In the genomic region with DNA sequence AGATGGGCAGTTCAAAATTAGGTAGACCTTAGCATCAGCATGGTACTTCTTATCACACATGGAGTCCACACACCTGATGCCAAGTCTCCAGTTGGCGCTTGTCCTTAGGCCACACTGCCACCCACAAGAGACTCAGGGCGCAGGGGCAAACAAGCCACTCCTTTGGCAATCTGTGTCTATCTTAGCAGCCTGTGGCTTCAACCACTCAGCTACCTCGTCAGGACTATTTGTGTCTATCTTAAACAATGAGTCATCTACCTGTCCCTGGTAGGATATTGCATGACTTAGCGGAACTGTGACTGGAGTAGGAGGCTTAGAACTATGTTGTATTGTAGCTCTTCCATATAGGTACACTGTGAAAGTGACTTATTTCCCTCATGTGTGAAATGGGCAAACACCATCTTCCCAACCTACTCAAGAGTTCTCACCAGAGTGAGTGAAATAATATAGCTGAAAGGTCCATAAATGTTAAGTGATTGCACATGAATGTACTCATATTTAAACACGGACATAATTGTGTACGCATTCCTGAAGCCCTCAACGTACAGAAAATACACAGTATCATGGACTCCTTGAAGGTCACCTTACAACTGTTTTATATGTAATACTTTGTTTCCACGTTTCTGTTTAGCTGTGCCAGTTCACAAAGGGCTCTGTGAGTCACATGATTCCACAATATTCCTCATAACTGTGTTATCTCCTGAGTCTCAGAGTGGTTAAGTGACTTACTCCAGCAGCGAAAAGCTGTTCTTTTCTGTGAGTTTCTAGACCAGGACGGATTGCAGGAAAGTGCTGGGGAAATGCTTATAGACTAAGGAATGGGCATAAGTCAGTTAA, we compare ENCODE assay signal across 8 cellular contexts. TPM values are rescaled to one million over a fixed set of nuclear protein-coding genes. Genes with fewer than 3 reads are reported as not detected.
DNase-seq lines count a peak whose midpoint lies in the region; ATAC-seq and TF ChIP-seq lines count a peak whose summit lies in the region.

No MANE protein-coding gene starts in this region.

- H3K27me3 Mint-ChIP-seq in activated T-helper 1 cell treated with anti-CD3 and anti-CD28 coated beads, Interleukin-12 subunit alpha, Interleukin-12 subunit beta, Interleukin-2, Interleukin-4 antibody, amounts not matched to agents 30 ng/mL and 10 ng/mL and 1 ng/mL, durations not matched to agents 14 hours and 24 hours and 36 hours (ENCODE audit: insufficient read depth) = no peaks in the 10 kb centered on the region

- H3K27ac Mint-ChIP-seq in activated T-helper 1 cell treated with anti-CD3 and anti-CD28 coated beads, Interleukin-12 subunit alpha, Interleukin-12 subunit beta, Interleukin-2, Interleukin-4 antibody, amounts not matched to agents 30 ng/mL and 10 ng/mL and 1 ng/mL, durations not matched to agents 14 hours and 24 hours and 36 hours = peak overlapping the region; percentile 91

- H3K36me3 ChIP-seq in BE2C (peaks cover 53% of the 10 kb centered on the region), HUES64 (ENCODE audit: insufficient read depth, low read length) (peaks cover 56% of the 10 kb centered on the region), skeletal muscle satellite cell (ENCODE audit: insufficient read depth, low read length) (peaks cover 44% of the 10 kb centered on the region)

- peaks cover 46% of the 10 kb centered on the region for H3K36me3 Mint-ChIP-seq in activated T-helper 1 cell treated with anti-CD3 and anti-CD28 coated beads, Interleukin-12 subunit alpha, Interleukin-12 subunit beta, Interleukin-2, Interleukin-4 antibody, amounts not matched to agents 30 ng/mL and 10 ng/mL and 1 ng/mL, durations not matched to agents 14 hours and 24 hours and 36 hours (ENCODE audit: low read depth)

- H3K9me3 ChIP-seq in BE2C = no peaks in the 10 kb centered on the region
- no peaks in the 10 kb centered on the region for H3K9me3 ChIP-seq in HUES64 (ENCODE audit: insufficient read depth, low read depth, low read length)
- no peaks in the 10 kb centered on the region for H3K9me3 ChIP-seq in skeletal muscle satellite cell (replicated peaks; ENCODE audit: low read length)

- intact Hi-C loops in activated T-helper 1 cell treated with anti-CD3 and anti-CD28 coated beads, Interleukin-12 subunit alpha, Interleukin-12 subunit beta, Interleukin-2, Interleukin-4 antibody, amounts not matched to agents 30 ng/mL and 10 ng/mL and 1 ng/mL, durations not matched to agents 14 hours and 24 hours and 36 hours (cut with micrococcal nuclease) = loop anchor here (2.0 kb wide), 1 partner anchor 95 kb away; no protein-coding TSS in a partner anchor

- H3K4me1 Mint-ChIP-seq in activated T-helper 1 cell treated with anti-CD3 and anti-CD28 coated beads, Interleukin-12 subunit alpha, Interleukin-12 subunit beta, Interleukin-2, Interleukin-4 antibody, amounts not matched to agents 30 ng/mL and 10 ng/mL and 1 ng/mL, durations not matched to agents 14 hours and 24 hours and 36 hours (ENCODE audit: low read depth) = peaks cover 38% of the 10 kb centered on the region

- DNase-seq in BE2C (no peak), hepatic stellate cell (ENCODE audit: low spot score) (peak; percentile 36), C1 segment of cervical spinal cord (lab: John Stamatoyannopoulos, UW) (no peak), NCI-H510A (lab: John Stamatoyannopoulos, UW) (no peak)
- no peak for DNase-seq in activated T-helper 1 cell treated with anti-CD3 and anti-CD28 coated beads, Interleukin-12 subunit alpha, Interleukin-12 subunit beta, Interleukin-2, Interleukin-4 antibody, amounts not matched to agents 30 ng/mL and 10 ng/mL and 1 ng/mL, durations not matched to agents 14 hours and 24 hours and 36 hours (ENCODE audit: low spot score)

- H3K4me3 ChIP-seq in BE2C (ENCODE audit: low read depth, low read length) = peak overlapping the region; percentile 98
- peak overlapping the region; percentile 98 for H3K4me3 ChIP-seq in HUES64 (ENCODE audit: low read length)
- peak overlapping the region; percentile 84 for H3K4me3 ChIP-seq in skeletal muscle satellite cell (ENCODE audit: low read length)

- H3K27me3 ChIP-seq in BE2C = no peaks in the 10 kb centered on the region
- H3K27me3 ChIP-seq in HUES64 (ENCODE audit: insufficient read depth, low read length) = no peaks in the 10 kb centered on the region
- no peaks in the 10 kb centered on the region for H3K27me3 ChIP-seq in skeletal muscle satellite cell (ENCODE audit: control insufficient read depth, insufficient read depth, low read length)

- no peak for TF ChIP-seq CTCF in BE2C (IDR thresholded peaks at IDR 0.05; ENCODE audit: low read depth, low read length)

- peak overlapping the region; percentile 92 for H3K4me2 ChIP-seq in skeletal muscle satellite cell (ENCODE audit: low read length)

- peak overlapping the region; percentile 93 for H3K4me3 Mint-ChIP-seq in activated T-helper 1 cell treated with anti-CD3 and anti-CD28 coated beads, Interleukin-12 subunit alpha, Interleukin-12 subunit beta, Interleukin-2, Interleukin-4 antibody, amounts not matched to agents 30 ng/mL and 10 ng/mL and 1 ng/mL, durations not matched to agents 14 hours and 24 hours and 36 hours

- no peak overlapping the region for H3K27ac ChIP-seq in HUES64 (ENCODE audit: low read depth, low read length)

- H3K9ac ChIP-seq in HUES64 (ENCODE audit: low read depth, low read length) (peak overlapping the region; percentile 99), skeletal muscle satellite cell (ENCODE audit: low read depth, low read length) (peak overlapping the region; percentile 88)

- H3K9me3 Mint-ChIP-seq in activated T-helper 1 cell treated with anti-CD3 and anti-CD28 coated beads, Interleukin-12 subunit alpha, Interleukin-12 subunit beta, Interleukin-2, Interleukin-4 antibody, amounts not matched to agents 30 ng/mL and 10 ng/mL and 1 ng/mL, durations not matched to agents 14 hours and 24 hours and 36 hours = no peaks in the 10 kb centered on the region

- ATAC-seq in GM21423 (IDR thresholded peaks at IDR 0.05; ENCODE audit: unreplicated experiment) = no peak

- H3K4me1 ChIP-seq in BE2C (no peaks in the 10 kb centered on the region), HUES64 (ENCODE audit: insufficient read depth, low read length) (peaks cover 16% of the 10 kb centered on the region), skeletal muscle satellite cell (ENCODE audit: control insufficient read depth, insufficient read depth, low read length) (peaks cover 14% of the 10 kb centered on the region)

- 62% methylated on average over 10 of the region's 10 CpGs for WGBS in HUES64

RNA-seq across cellular contexts. Expression of gene TRIM27, which starts 1.6 kb away (rescaled TPM):
- 104 TPM for polyA plus RNA-seq in BE2C (2012; ENCODE audit: insufficient read depth, insufficient read length, low read depth)
- 53.2 TPM for polyA plus RNA-seq in HUES64 (2013, experiment 1 of 2)
- 44.4 TPM for polyA plus RNA-seq in HUES64 (2013, experiment 2 of 2)
- 67.2 and 67.4 TPM in 2 replicates for total RNA-seq in activated T-helper 1 cell treated with anti-CD3 and anti-CD28 coated beads, Interleukin-12 subunit alpha, Interleukin-12 subunit beta, Interleukin-2, Interleukin-4 antibody, amounts not matched to agents 30 ng/mL and 10 ng/mL and 1 ng/mL, durations not matched to agents 14 hours and 24 hours and 36 hours
- 62.1 and 68.1 TPM in 2 replicates for total RNA-seq in skeletal muscle satellite cell (2012; rRNA removed)
